8 cellular contexts compared by ENCODE assay signal in genomic region chr7:151875862-151876111, GRCh38. TPM values are rescaled to one million over a fixed set of nuclear protein-coding genes. Genes with fewer than 3 reads are reported as not detected.
DNase-seq lines count a peak whose midpoint lies in the region; ATAC-seq and TF ChIP-seq lines count a peak whose summit lies in the region.

No MANE protein-coding gene starts in this region.

- no peak overlapping the region for H4K5ac ChIP-seq in mesendoderm (ENCODE audit: low read length)

- ATAC-seq in GM18867 (IDR thresholded peaks at IDR 0.05; ENCODE audit: unreplicated experiment) = no peak

- peak overlapping the region; percentile 55 for H3K4me2 ChIP-seq in mesendoderm (ENCODE audit: low read length)

- no peaks in the 10 kb centered on the region for H3K9me3 ChIP-seq in HUES6 (ENCODE audit: control insufficient read depth, insufficient read depth, low read depth, low read length)

- H3K18ac ChIP-seq in mesendoderm (ENCODE audit: low read length) = no peak overlapping the region

- no peak overlapping the region for H2BK120ac ChIP-seq in mesendoderm (ENCODE audit: low read depth, low read length)

- peak overlapping the region; percentile 79 for H3K56ac ChIP-seq in mesendoderm (ENCODE audit: low read length)

- no peak overlapping the region for H2BK5ac ChIP-seq in mesendoderm (ENCODE audit: low read length)

- H3K27ac ChIP-seq in HUES6 (ENCODE audit: low read depth, low read length) (no peak overlapping the region), mesendoderm (ENCODE audit: low read depth, low read length) (no peak overlapping the region)

- no peak for TF ChIP-seq CTCF in choroid plexus epithelial cell (conservative IDR thresholded peaks at IDR 0.05; ENCODE audit: low read depth, low read length)

- H3K23ac ChIP-seq in mesendoderm (ENCODE audit: low read length) = no peak overlapping the region

- peaks cover 10% of the 10 kb centered on the region for H3K4me1 ChIP-seq in HUES6 (ENCODE audit: control insufficient read depth, insufficient read depth, low read length)
- no peaks in the 10 kb centered on the region for H3K4me1 ChIP-seq in mesendoderm (ENCODE audit: control insufficient read depth, low read depth, low read length)

- H2BK15ac ChIP-seq in mesendoderm (replicated peaks; ENCODE audit: low read depth) = no peak overlapping the region

- peak overlapping the region; percentile 89 for H3K4me3 ChIP-seq in HUES6 (ENCODE audit: low read depth, low read length)
- H3K4me3 ChIP-seq in choroid plexus epithelial cell (ENCODE audit: low read depth, low read length) = peak overlapping the region; percentile 68
- H3K4me3 ChIP-seq in mesendoderm (ENCODE audit: low read length) = peak overlapping the region; percentile 65

- no peak overlapping the region for H3K4ac ChIP-seq in mesendoderm (ENCODE audit: low read depth, low read length)

- no peak overlapping the region for H4K8ac ChIP-seq in mesendoderm (ENCODE audit: low read depth, low read length)

- H3K79me2 ChIP-seq in mesendoderm (ENCODE audit: control insufficient read depth, insufficient read depth, low read length) = no peaks in the 10 kb centered on the region

- H2AK5ac ChIP-seq in mesendoderm (ENCODE audit: low read length) = no peak overlapping the region

- no peaks in the 10 kb centered on the region for H3K79me1 ChIP-seq in mesendoderm (ENCODE audit: low read length)

- H3K27me3 ChIP-seq in HUES6 (ENCODE audit: control insufficient read depth, insufficient read depth, low read length) (peaks cover 75% of the 10 kb centered on the region), mesendoderm (ENCODE audit: insufficient read depth, low read length, poor library complexity) (peaks cover 13% of the 10 kb centered on the region)

- H3K9ac ChIP-seq in HUES6 (ENCODE audit: low read length) = no peak overlapping the region
- H3K9ac ChIP-seq in mesendoderm (ENCODE audit: low read length) = peak overlapping the region; percentile 63

- DNase-seq in AG08395 (ENCODE audit: low spot score) = peak; percentile 30
- peak; percentile 65 for DNase-seq in choroid plexus epithelial cell (ENCODE audit: low read depth)
- DNase-seq in mesendoderm = no peak
- DNase-seq in DMS153 treated with DMSO at 0.1 percent for 48 hours (lab: John Stamatoyannopoulos, UW; ENCODE audit: unreplicated experiment) = no peak
- DNase-seq in NCI-H69 (lab: John Stamatoyannopoulos, UW) = no peak
- no peak for DNase-seq in NCI-H510A (lab: John Stamatoyannopoulos, UW)

- WGBS in mesendoderm (ENCODE audit: extremely low coverage, insufficient coverage, low lambda C conversion rate) = no CpG with 5 or more reads among the region's 15 CpGs

- H3K36me3 ChIP-seq in HUES6 (ENCODE audit: control insufficient read depth, insufficient read depth, low read length) (no peaks in the 10 kb centered on the region), mesendoderm (ENCODE audit: control insufficient read depth, insufficient read depth, low read length) (no peaks in the 10 kb centered on the region)

RNA-seq across cellular contexts. Expression of gene PRKAG2, which starts 1.1 kb away (rescaled TPM):
- 12.7 TPM for polyA plus RNA-seq in mesendoderm (2013, experiment 1 of 2)
- polyA plus RNA-seq in mesendoderm (2013, experiment 2 of 2) = 12.3 TPM

Comparison
In these comparisons a context has a peak if more than half of its experiments do, and no peak if none do; other contexts are left out.
1. DNase-seq: peak in AG08395 (single experiment) and choroid plexus epithelial cell (single experiment); none in mesendoderm (single experiment), DMS153 treated with DMSO at 0.1 percent for 48 hours (single experiment), NCI-H69 (single experiment) and NCI-H510A (single experiment).
2. Peak in every context shown above with its lines, with median percentiles within 50 percentile points of each other: H3K4me3 ChIP-seq.